ENCODE assay signal across 8 cellular contexts in the genomic region with DNA sequence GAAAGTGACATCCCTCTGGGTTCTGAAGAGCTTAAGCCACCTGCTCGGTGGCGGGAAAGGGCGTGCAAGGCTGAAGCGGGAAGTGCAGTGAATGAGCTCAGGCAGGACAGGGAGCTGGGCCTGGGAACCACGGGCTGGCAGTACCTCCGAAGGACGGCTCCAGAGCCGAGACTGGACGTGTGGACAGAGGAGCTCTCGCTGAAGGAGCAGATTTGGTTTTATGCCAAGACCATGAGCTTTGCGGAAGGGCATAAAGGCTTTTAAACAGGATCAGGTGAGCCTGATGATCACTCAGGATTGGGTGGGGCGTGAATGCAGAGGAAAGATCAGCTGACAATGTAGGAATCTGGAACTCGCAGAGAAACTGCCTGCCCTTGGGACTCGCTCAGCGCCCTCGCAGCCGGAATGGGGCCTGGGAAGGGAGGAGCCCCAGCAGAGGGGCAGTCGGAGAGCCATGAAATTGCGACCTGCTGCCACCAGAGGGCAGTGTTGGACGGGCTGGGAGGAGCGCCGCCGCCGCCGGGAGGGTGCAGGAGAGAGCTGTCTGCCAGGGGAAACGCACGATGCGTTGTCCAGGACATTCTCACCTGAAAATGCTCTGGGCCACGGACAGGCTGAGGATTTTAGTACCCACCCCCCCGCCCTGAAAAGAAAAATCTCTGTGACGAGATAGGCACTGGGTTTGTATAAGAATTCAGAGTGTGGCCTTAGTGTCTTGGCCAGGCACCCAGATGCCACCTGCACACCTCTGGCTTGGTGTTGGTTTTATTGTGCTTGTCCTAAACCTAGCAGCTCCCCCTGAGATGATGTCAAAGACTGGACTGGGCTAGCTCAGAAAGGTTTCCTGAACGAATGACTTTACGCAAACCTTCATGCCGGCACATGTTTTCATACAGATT.
DNase-seq lines count a peak whose midpoint lies in the region; ATAC-seq and TF ChIP-seq lines count a peak whose summit lies in the region.

No MANE protein-coding gene starts in this region.

- H3K27ac Mint-ChIP-seq in activated CD8-positive, alpha-beta T cell treated with anti-CD3 and anti-CD28 coated beads, Interleukin-2, amount 10 ng/mL, durations not matched to agents 7 days and 5 days: no peak overlapping the region
- no peak overlapping the region for H3K27ac Mint-ChIP-seq in stimulated activated effector memory CD8-positive, alpha-beta T cell treated with anti-CD3 and anti-CD28 coated beads, Interleukin-12 subunit alpha, Interleukin-12 subunit beta, amount 100 ng/mL, for 72 hours

- no peaks in the 10 kb centered on the region for H3K4me1 Mint-ChIP-seq in activated CD8-positive, alpha-beta T cell treated with anti-CD3 and anti-CD28 coated beads, Interleukin-2, amount 10 ng/mL, durations not matched to agents 7 days and 5 days (ENCODE audit: low read depth)
- H3K4me1 Mint-ChIP-seq in stimulated activated effector memory CD8-positive, alpha-beta T cell treated with anti-CD3 and anti-CD28 coated beads, Interleukin-12 subunit alpha, Interleukin-12 subunit beta, amount 100 ng/mL, for 72 hours: peaks cover 8% of the 10 kb centered on the region

- CTCF ChIA-PET in activated CD8-positive, alpha-beta T cell treated with anti-CD3 and anti-CD28 coated beads, Interleukin-2, amount 10 ng/mL, durations not matched to agents 7 days and 5 days (lab: Charles Lee): interaction anchor here (0.9 to 3.4 kb wide), 7 partner anchors 10 to 630 kb away, joined by 3 to 19 read pairs (median 5); no protein-coding TSS in a partner anchor

- DNase-seq in NCI-H460 (ENCODE audit: extremely low read depth, low read depth) (peak; percentile 69), epidermal melanocyte (ENCODE audit: insufficient read length, low spot score) (peak; percentile 67), midbrain (lab: John Stamatoyannopoulos, UW) (peak; percentile 88)
- peak; percentile 75 for DNase-seq in activated CD8-positive, alpha-beta T cell treated with anti-CD3 and anti-CD28 coated beads, Interleukin-2, amount 10 ng/mL, durations not matched to agents 7 days and 5 days
- DNase-seq in stimulated activated effector memory CD8-positive, alpha-beta T cell treated with anti-CD3 and anti-CD28 coated beads, Interleukin-12 subunit alpha, Interleukin-12 subunit beta, amount 100 ng/mL, for 72 hours (ENCODE audit: low spot score in 2 of 2): peak; percentile 51 to 76

- no peak overlapping the region for H3K27ac ChIP-seq in C4-2B

- POLR2A ChIA-PET in activated CD8-positive, alpha-beta T cell treated with anti-CD3 and anti-CD28 coated beads, Interleukin-2, amount 10 ng/mL, durations not matched to agents 7 days and 5 days (lab: Charles Lee): interaction anchor here (0.5 kb wide), 1 partner anchor 957 kb away, joined by 5 read pairs; no protein-coding TSS in a partner anchor

- H3K9me3 Mint-ChIP-seq in activated CD8-positive, alpha-beta T cell treated with anti-CD3 and anti-CD28 coated beads, Interleukin-2, amount 10 ng/mL, durations not matched to agents 7 days and 5 days (ENCODE audit: insufficient read depth): no peaks in the 10 kb centered on the region
- peaks cover 6% of the 10 kb centered on the region for H3K9me3 Mint-ChIP-seq in stimulated activated effector memory CD8-positive, alpha-beta T cell treated with anti-CD3 and anti-CD28 coated beads, Interleukin-12 subunit alpha, Interleukin-12 subunit beta, amount 100 ng/mL, for 72 hours

- H3K36me3 Mint-ChIP-seq in activated CD8-positive, alpha-beta T cell treated with anti-CD3 and anti-CD28 coated beads, Interleukin-2, amount 10 ng/mL, durations not matched to agents 7 days and 5 days (ENCODE audit: low read depth): no peaks in the 10 kb centered on the region
- H3K36me3 Mint-ChIP-seq in stimulated activated effector memory CD8-positive, alpha-beta T cell treated with anti-CD3 and anti-CD28 coated beads, Interleukin-12 subunit alpha, Interleukin-12 subunit beta, amount 100 ng/mL, for 72 hours: no peaks in the 10 kb centered on the region

- H3K4me3 Mint-ChIP-seq in activated CD8-positive, alpha-beta T cell treated with anti-CD3 and anti-CD28 coated beads, Interleukin-2, amount 10 ng/mL, durations not matched to agents 7 days and 5 days: no peak overlapping the region
- H3K4me3 Mint-ChIP-seq in stimulated activated effector memory CD8-positive, alpha-beta T cell treated with anti-CD3 and anti-CD28 coated beads, Interleukin-12 subunit alpha, Interleukin-12 subunit beta, amount 100 ng/mL, for 72 hours: no peak overlapping the region

- peak; percentile 96 for TF ChIP-seq CTCF in C4-2B (conservative IDR thresholded peaks at IDR 0.05)

- ATAC-seq in GM18909 (IDR thresholded peaks at IDR 0.05; ENCODE audit: poor library complexity, unreplicated experiment) (peak; percentile 94), HG03095 (IDR thresholded peaks at IDR 0.05; ENCODE audit: unreplicated experiment) (peak; percentile 92)
- ATAC-seq in activated CD8-positive, alpha-beta T cell treated with anti-CD3 and anti-CD28 coated beads, Interleukin-2, amount 10 ng/mL, durations not matched to agents 7 days and 5 days: peak; percentile 87
- peak; percentile 59 for ATAC-seq in stimulated activated effector memory CD8-positive, alpha-beta T cell treated with anti-CD3 and anti-CD28 coated beads, Interleukin-12 subunit alpha, Interleukin-12 subunit beta, amount 100 ng/mL, for 72 hours

- H3K27me3 Mint-ChIP-seq in activated CD8-positive, alpha-beta T cell treated with anti-CD3 and anti-CD28 coated beads, Interleukin-2, amount 10 ng/mL, durations not matched to agents 7 days and 5 days (ENCODE audit: low read depth): no peaks in the 10 kb centered on the region
